13 cellular contexts compared by ENCODE assay signal in the genomic region with DNA sequence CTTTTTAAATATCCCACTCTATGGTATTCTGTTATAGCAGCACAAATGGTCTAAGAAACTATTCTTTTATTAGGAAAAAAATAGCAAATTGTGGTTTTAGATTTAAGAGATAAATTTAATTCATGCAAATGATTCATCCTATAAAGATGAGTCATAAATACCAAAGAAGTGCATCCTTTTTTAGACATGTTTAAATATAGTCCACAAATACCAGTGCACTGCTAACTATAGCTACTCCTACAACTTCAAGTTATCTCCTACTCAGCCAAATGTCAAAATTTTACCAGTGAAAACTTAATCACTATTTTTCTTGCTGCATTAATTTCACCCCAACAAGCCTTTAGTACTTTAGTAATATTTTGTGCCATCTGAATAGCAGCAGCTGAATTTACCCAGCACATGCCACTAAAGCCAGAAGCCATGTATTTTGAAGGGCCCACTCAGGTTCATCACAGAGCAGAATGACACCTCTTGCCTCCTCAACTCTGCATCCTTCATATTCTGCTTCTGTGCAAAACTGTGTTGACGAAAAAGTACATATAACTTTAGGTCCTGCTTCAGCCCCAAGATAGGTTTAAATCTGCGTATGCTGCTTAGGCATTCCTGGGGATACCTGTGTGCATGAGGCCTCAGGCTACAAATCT. TPM values are rescaled to one million over a fixed set of nuclear protein-coding genes. Genes with fewer than 3 reads are reported as not detected.
DNase-seq lines count a peak whose midpoint lies in the region; ATAC-seq and TF ChIP-seq lines count a peak whose summit lies in the region.
"Had no signal": no experiment of that assay in that cellular context is flagged by ENCODE, and none has a peak within 500 bp of the region (broad histone marks: within the 10 kb centered on the region; RNA-seq: fewer than 3 reads in every experiment).

No MANE protein-coding gene starts in this region.

- no peaks in the 10 kb centered on the region for H4K20me1 ChIP-seq in SK-N-SH (ENCODE audit: insufficient read depth)

- CTCF ChIA-PET in SK-N-SH (lab: Yijun Ruan, JAX), result no interaction called here

- H3K27me3 ChIP-seq in SK-N-SH (ENCODE audit: insufficient read depth) (0 out of 2 replicates have a peak, but pooled peaks cover 1% of the 10 kb centered on the region), MG63 (no peaks in the 10 kb centered on the region)
- H3K27me3 ChIP-seq: colonic mucosa, pancreas had no signal

- H3K4me3 ChIP-seq in AG10803 (ENCODE audit: low read length), result no peak overlapping the region
- H3K4me3 ChIP-seq in SK-N-SH (ENCODE audit: low read depth in 2 of 2, low read length in 1 of 2), result no peak overlapping the region
- H3K4me3 ChIP-seq in MG63, result no peak overlapping the region
- H3K4me3 ChIP-seq: colonic mucosa, pancreas had no signal

- peaks cover 93 to 96% of the 10 kb centered on the region in 2 donors for H3K4me1 Mint-ChIP-seq in immature natural killer cell

- H3K9me3 ChIP-seq in SK-N-SH, result no peaks in the 10 kb centered on the region
- H3K9me3 ChIP-seq in MG63, result no peaks in the 10 kb centered on the region
- H3K9me3 ChIP-seq: colonic mucosa, pancreas had no signal

- H3K9me3 Mint-ChIP-seq in immature natural killer cell, result no peaks in the 10 kb centered on the region

- H3K36me3 ChIP-seq in SK-N-SH (replicated peaks in 1 of 2; ENCODE audit: control insufficient read depth in 1 of 2, insufficient read depth in 2 of 2, low read length in 1 of 2), result no peaks in the 10 kb centered on the region
- no peaks in the 10 kb centered on the region for H3K36me3 ChIP-seq in MG63
- H3K36me3 ChIP-seq: colonic mucosa, pancreas had no signal

- POLR2A ChIA-PET in SK-N-SH (lab: Yijun Ruan, JAX), result no interaction called here

- peak overlapping the region in 1 of 2 experiments; percentile 55; a peak in 2 of 4 replicates for H3K27ac ChIP-seq in SK-N-SH (ENCODE audit: low read depth in 2 of 2, low read length in 1 of 2)
- H3K27ac ChIP-seq: colonic mucosa, pancreas had no signal

- peaks cover 0 to 2% (median under 1%) of the 10 kb centered on the region in 3 donors for H3K27me3 Mint-ChIP-seq in immature natural killer cell (ENCODE audit: low read depth in 3 of 3)

- TF ChIP-seq CTCF in AG10803 (conservative IDR thresholded peaks at IDR 0.05; ENCODE audit: low read length), result no peak
- TF ChIP-seq CTCF in SK-N-SH (IDR thresholded peaks at IDR 0.05), result no peak

- no peaks in the 10 kb centered on the region for H3K9me2 ChIP-seq in SK-N-SH

- WGBS in SK-N-SH (ENCODE audit: low lambda C conversion rate), result 33% methylated on average over 2 of the region's 2 CpGs

- H3F3A ChIP-seq in SK-N-SH (replicated peaks; ENCODE audit: insufficient read depth), result peaks cover 8% of the 10 kb centered on the region

- no peak overlapping the region for H3K9ac ChIP-seq in SK-N-SH

- peak; percentile 50 for DNase-seq in AG10803 (ENCODE audit: low read depth)
- DNase-seq in SK-N-SH, result no peak
- no peak for DNase-seq in immature natural killer cell
- no peak for DNase-seq in AG08396 (ENCODE audit: low spot score)
- DNase-seq in MG63, result no peak
- DNase-seq in central memory CD4-positive, alpha-beta T cell, result no peak
- DNase-seq: activated CD8-positive, alpha-beta memory T cell treated with anti-CD3 and anti-CD28 coated beads, Interleukin-2, amount 10 ng/mL, durations not matched to agents 7 days and 5 days; colonic mucosa; NCI-H1417 treated with DMSO at 0.1 percent for 48 hours had no signal

- H3K4me3 Mint-ChIP-seq in immature natural killer cell, result peak overlapping the region; percentile 45 to 69 (median 57)
- H3K4me3 Mint-ChIP-seq: activated CD8-positive, alpha-beta memory T cell treated with anti-CD3 and anti-CD28 coated beads, Interleukin-2, amount 10 ng/mL, durations not matched to agents 7 days and 5 days had no signal

- 0 out of 2 replicates have a peak overlapping the region, but pooled peaks have one; percentile 12 for H3K4me2 ChIP-seq in SK-N-SH

- H3K79me2 ChIP-seq in SK-N-SH (ENCODE audit: insufficient read depth), result no peaks in the 10 kb centered on the region

- no peak for TF ChIP-seq RAD21 in SK-N-SH (IDR thresholded peaks at IDR 0.05; ENCODE audit: low read length)

- ATAC-seq in GM21526 (IDR thresholded peaks at IDR 0.05; ENCODE audit: low FRiP score, unreplicated experiment), result peak; percentile 5
- no peak for ATAC-seq in GM21367 (IDR thresholded peaks at IDR 0.05; ENCODE audit: unreplicated experiment)
- ATAC-seq: activated CD8-positive, alpha-beta memory T cell treated with anti-CD3 and anti-CD28 coated beads, Interleukin-2, amount 10 ng/mL, durations not matched to agents 7 days and 5 days; Panc1 had no signal

- H3K27ac Mint-ChIP-seq in immature natural killer cell, result peak overlapping the region; percentile 83 to 94 (median 89)
- H3K27ac Mint-ChIP-seq: activated CD8-positive, alpha-beta memory T cell treated with anti-CD3 and anti-CD28 coated beads, Interleukin-2, amount 10 ng/mL, durations not matched to agents 7 days and 5 days had no signal

- H3K4me1 ChIP-seq in SK-N-SH (ENCODE audit: control insufficient read depth in 1 of 2, insufficient read depth in 2 of 2, low read depth in 1 of 2, low read length in 1 of 2), result 0 out of 4 replicates have a peak, but pooled peaks cover 0 to 7% of the 10 kb centered on the region in 2 experiments
- H3K4me1 ChIP-seq: colonic mucosa, pancreas had no signal

- no peak overlapping the region; the same call in 1 of the 2 replicates for H2AFZ ChIP-seq in SK-N-SH (ENCODE audit: low read depth)

- H3K36me3 Mint-ChIP-seq in immature natural killer cell, result peaks cover 0 to 16% (median 1%) of the 10 kb centered on the region in 3 donors
- H3K36me3 Mint-ChIP-seq: activated CD8-positive, alpha-beta memory T cell treated with anti-CD3 and anti-CD28 coated beads, Interleukin-2, amount 10 ng/mL, durations not matched to agents 7 days and 5 days had no signal

- TF ChIP-seq EP300 in SK-N-SH (IDR thresholded peaks at IDR 0.05; ENCODE audit: borderline replicate concordance in 1 of 2, low read depth in 1 of 2, low read length in 1 of 2), result peak in 1 of 2 experiments; percentile 74; a peak in 1 of 4 replicates

TF ChIP-seq in SK-N-SH, 30 proteins besides CTCF, POLR2A, EP300 and RAD21 (continues in another document):
- TF ChIP-seq JUND (IDR thresholded peaks at IDR 0.05) (peak; percentile 93), MEF2A (IDR thresholded peaks at IDR 0.05; ENCODE audit: borderline replicate concordance, low read depth) (peak; percentile 99), RCOR1 (IDR thresholded peaks at IDR 0.05; ENCODE audit: low read length) (no peak), RFX5 (IDR thresholded peaks at IDR 0.05; ENCODE audit: low read length) (no peak)
- TF ChIP-seq, protein P1, sequence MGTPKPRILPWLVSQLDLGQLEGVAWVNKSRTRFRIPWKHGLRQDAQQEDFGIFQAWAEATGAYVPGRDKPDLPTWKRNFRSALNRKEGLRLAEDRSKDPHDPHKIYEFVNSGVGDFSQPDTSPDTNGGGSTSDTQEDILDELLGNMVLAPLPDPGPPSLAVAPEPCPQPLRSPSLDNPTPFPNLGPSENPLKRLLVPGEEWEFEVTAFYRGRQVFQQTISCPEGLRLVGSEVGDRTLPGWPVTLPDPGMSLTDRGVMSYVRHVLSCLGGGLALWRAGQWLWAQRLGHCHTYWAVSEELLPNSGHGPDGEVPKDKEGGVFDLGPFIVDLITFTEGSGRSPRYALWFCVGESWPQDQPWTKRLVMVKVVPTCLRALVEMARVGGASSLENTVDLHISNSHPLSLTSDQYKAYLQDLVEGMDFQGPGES (IDR thresholded peaks at IDR 0.05; ENCODE audit: low read depth, low read length), result no peak
- TF ChIP-seq, protein P2, sequence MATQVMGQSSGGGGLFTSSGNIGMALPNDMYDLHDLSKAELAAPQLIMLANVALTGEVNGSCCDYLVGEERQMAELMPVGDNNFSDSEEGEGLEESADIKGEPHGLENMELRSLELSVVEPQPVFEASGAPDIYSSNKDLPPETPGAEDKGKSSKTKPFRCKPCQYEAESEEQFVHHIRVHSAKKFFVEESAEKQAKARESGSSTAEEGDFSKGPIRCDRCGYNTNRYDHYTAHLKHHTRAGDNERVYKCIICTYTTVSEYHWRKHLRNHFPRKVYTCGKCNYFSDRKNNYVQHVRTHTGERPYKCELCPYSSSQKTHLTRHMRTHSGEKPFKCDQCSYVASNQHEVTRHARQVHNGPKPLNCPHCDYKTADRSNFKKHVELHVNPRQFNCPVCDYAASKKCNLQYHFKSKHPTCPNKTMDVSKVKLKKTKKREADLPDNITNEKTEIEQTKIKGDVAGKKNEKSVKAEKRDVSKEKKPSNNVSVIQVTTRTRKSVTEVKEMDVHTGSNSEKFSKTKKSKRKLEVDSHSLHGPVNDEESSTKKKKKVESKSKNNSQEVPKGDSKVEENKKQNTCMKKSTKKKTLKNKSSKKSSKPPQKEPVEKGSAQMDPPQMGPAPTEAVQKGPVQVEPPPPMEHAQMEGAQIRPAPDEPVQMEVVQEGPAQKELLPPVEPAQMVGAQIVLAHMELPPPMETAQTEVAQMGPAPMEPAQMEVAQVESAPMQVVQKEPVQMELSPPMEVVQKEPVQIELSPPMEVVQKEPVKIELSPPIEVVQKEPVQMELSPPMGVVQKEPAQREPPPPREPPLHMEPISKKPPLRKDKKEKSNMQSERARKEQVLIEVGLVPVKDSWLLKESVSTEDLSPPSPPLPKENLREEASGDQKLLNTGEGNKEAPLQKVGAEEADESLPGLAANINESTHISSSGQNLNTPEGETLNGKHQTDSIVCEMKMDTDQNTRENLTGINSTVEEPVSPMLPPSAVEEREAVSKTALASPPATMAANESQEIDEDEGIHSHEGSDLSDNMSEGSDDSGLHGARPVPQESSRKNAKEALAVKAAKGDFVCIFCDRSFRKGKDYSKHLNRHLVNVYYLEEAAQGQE (IDR thresholded peaks at IDR 0.05; ENCODE audit: low read depth, low read length), result no peak

RNA-seq across cellular contexts. Expression of a gene that starts 24.9 kb away (rescaled TPM):
- polyA plus RNA-seq in SK-N-SH (2012; rRNA removed) (not detected in 2 replicates), immature natural killer cell (1,000 to 10,000 TPM in 1 of 3 donors, 100 to 1,000 TPM in 2; 338 to 1,281 (median 522) TPM)
- 0.01 TPM in 1 of 2 replicates, not detected in the other for polyA plus RNA-seq in SK-N-SH (2012; cell fraction: cytosol; rRNA removed)
- polyA plus RNA-seq in SK-N-SH (2012; cell fraction: nucleus; rRNA removed), result 0.02 TPM in 1 of 2 replicates, not detected in the other
- total RNA-seq in MG63 (2014; rRNA removed; shearing (Covaris generic); ENCODE audit: low replicate concordance), result not detected in 2 replicates

Comparison
In these comparisons a context has a peak if more than half of its experiments do, and no peak if none do; other contexts are left out.
1. RNA of a gene that starts 24.9 kb away (polyA plus RNA-seq): 338 to 1,281 TPM in immature natural killer cell; 0.01 to 0.02 TPM in SK-N-SH; every median in the first group is over 100 times any median in the second.